In the genomic region with DNA sequence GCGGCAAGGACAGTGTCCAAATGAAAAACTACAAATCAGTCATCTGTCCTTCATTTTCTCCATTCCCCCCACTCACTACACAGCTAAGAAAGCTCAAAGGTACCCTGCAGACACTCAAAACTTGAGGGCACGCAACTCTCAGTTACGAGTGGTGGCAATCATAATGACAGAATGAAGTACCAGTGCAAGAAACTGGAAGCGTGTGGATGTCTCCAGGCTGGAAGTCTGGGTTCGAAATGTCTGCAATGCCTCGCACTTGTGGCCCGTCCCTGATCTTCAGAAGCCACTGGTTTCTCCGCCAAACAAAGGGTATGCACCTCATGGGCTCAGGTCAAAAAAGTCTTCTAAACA, we compare ENCODE assay signal across 8 cellular contexts. TPM values are rescaled to one million over a fixed set of nuclear protein-coding genes. Genes with fewer than 3 reads are reported as not detected.
DNase-seq lines count a peak whose midpoint lies in the region; ATAC-seq and TF ChIP-seq lines count a peak whose summit lies in the region.

No MANE protein-coding gene starts in this region.

- H3K4me1 Mint-ChIP-seq in brain: peaks cover 27% of the 10 kb centered on the region

- TF ChIP-seq CTCF in 22Rv1 (IDR thresholded peaks at IDR 0.05) (no peak), brain (conservative IDR thresholded peaks at IDR 0.05) (no peak)

- no peaks in the 10 kb centered on the region for H3K36me3 Mint-ChIP-seq in brain

- peaks cover 7% of the 10 kb centered on the region for H3K27me3 Mint-ChIP-seq in brain

- peak overlapping the region; percentile 91 to 98 (median 96) for H3K27ac Mint-ChIP-seq in brain

- no peaks in the 10 kb centered on the region for H3K9me3 ChIP-seq in mononuclear cell (ENCODE audit: low read depth, low read length)

- H3K4me3 Mint-ChIP-seq in brain: peak overlapping the region; percentile 97 to 99 (median 98)

- DNase-seq in GM19238 (ENCODE audit: insufficient read length, low spot score) (no peak), DMS53 treated with DMSO at 0.1 percent for 48 hours (lab: John Stamatoyannopoulos, UW; ENCODE audit: unreplicated experiment) (no peak)
- DNase-seq in effector CD4-positive, alpha-beta T cell: no peak

- H3K27me3 ChIP-seq in mononuclear cell (ENCODE audit: insufficient read depth, low read length): no peaks in the 10 kb centered on the region

- peak overlapping the region; percentile 96 for H3K4me3 ChIP-seq in mononuclear cell (ENCODE audit: low read length)

- no peaks in the 10 kb centered on the region for H3K9me3 Mint-ChIP-seq in brain

- peak overlapping the region; percentile 94 for H3K27ac ChIP-seq in 22Rv1

- H3K4me1 ChIP-seq in mononuclear cell (ENCODE audit: insufficient read depth, low read length): peaks cover 17% of the 10 kb centered on the region

- ATAC-seq in HG02642 (IDR thresholded peaks at IDR 0.05; ENCODE audit: poor library complexity, unreplicated experiment): peak; percentile 3
- no peak for ATAC-seq in HG02571 (IDR thresholded peaks at IDR 0.05; ENCODE audit: unreplicated experiment)

RNA-seq across cellular contexts. Expression of a gene that starts 0.6 kb away (rescaled TPM):
- polyA plus RNA-seq in brain (ENCODE audit: insufficient read depth, low read depth, low replicate concordance): 38.0 TPM
- 6.1 TPM for total RNA-seq in mononuclear cell

RNA-seq across cellular contexts. Expression of a gene that starts 21.8 kb away (rescaled TPM):
- polyA plus RNA-seq in brain (ENCODE audit: insufficient read depth, low read depth, low replicate concordance): 96.9 TPM
- 5.6 TPM for total RNA-seq in mononuclear cell

RNA-seq across cellular contexts. Expression of a gene that starts 45.9 kb away (rescaled TPM):
- 11.5 TPM for polyA plus RNA-seq in brain (ENCODE audit: insufficient read depth, low read depth, low replicate concordance)
- 40.0 TPM for total RNA-seq in mononuclear cell
